Comparison of ENCODE assay signal across 23 cellular contexts in the genomic region with DNA sequence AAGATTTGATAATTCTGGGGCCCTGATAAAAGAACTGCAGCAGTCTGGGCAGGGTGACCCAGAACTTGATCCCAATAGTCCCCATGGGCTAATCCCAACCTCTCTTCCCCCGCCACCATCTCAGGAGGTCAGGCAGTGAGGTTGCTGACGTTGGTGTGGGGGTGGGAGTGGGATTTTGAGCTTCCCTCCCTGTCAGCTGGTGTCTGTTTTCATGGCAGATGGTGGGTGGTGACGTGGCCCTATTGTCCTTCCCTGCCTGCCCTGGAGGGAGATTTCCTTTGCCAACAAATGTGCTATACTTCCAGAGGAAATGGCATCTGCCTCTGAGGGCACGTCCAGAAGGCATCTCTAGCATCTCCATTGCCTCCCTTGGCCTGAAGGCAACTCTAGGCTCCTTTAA. TPM values are rescaled to one million over a fixed set of nuclear protein-coding genes. Genes with fewer than 3 reads are reported as not detected.
DNase-seq lines count a peak whose midpoint lies in the region; ATAC-seq and TF ChIP-seq lines count a peak whose summit lies in the region.
"Had no signal": no experiment of that assay in that cellular context is flagged by ENCODE, and none has a peak within 500 bp of the region (broad histone marks: within the 10 kb centered on the region; RNA-seq: fewer than 3 reads in every experiment).

No MANE protein-coding gene starts in this region.

- no peak overlapping the region for H3K9ac ChIP-seq in trophoblast cell (ENCODE audit: low read length)

- H3K4me1 Mint-ChIP-seq in T-helper 17 cell, result peaks cover 4% of the 10 kb centered on the region
- H3K4me1 Mint-ChIP-seq: natural killer cell had no signal

- H3K14ac ChIP-seq in trophoblast cell (ENCODE audit: low read length), result no peak overlapping the region

- H3K79me2 ChIP-seq in trophoblast cell (ENCODE audit: control insufficient read depth, insufficient read depth, low read length, poor library complexity), result no peaks in the 10 kb centered on the region

- H2AK5ac ChIP-seq in trophoblast cell (ENCODE audit: low read length), result no peak overlapping the region

- peak overlapping the region; percentile 97 for H3K27ac ChIP-seq in WERI-Rb-1
- H3K27ac ChIP-seq in trophoblast cell (ENCODE audit: low read depth, low read length), result no peak overlapping the region
- no peak overlapping the region for H3K27ac ChIP-seq in ovary
- H3K27ac ChIP-seq: A549, coronary artery, lower lobe of right lung, upper lobe of left lung had no signal

- ATAC-seq in T-helper 17 cell, result no peak
- ATAC-seq: A549, GM12878, GM23338, lower lobe of right lung, natural killer cell had no signal

- no peaks in the 10 kb centered on the region for H3K79me1 ChIP-seq in trophoblast cell (ENCODE audit: low read length)

- H3K4ac ChIP-seq in trophoblast cell (ENCODE audit: low read depth, low read length), result no peak overlapping the region

- H4K12ac ChIP-seq in trophoblast cell (ENCODE audit: low read depth, low read length), result no peak overlapping the region

- H2BK12ac ChIP-seq in trophoblast cell (ENCODE audit: low read length), result no peak overlapping the region

- WGBS in trophoblast cell (ENCODE audit: extremely low coverage, insufficient coverage, insufficient read length), result no CpG with 5 or more reads among the region's 4 CpGs
- WGBS in ovary, 3 donors, result 29 to 49% (median 29%) methylated on average over 4 of the region's 4 CpGs

- no peak overlapping the region for H4K91ac ChIP-seq in trophoblast cell (ENCODE audit: low read depth, low read length)

- DNase-seq in NCI-H2029 (lab: John Stamatoyannopoulos, UW), result peak; percentile 14
- DNase-seq in NCI-H2029 treated with DMSO at 0.1 percent for 48 hours (lab: John Stamatoyannopoulos, UW), result no peak
- peak; percentile 92 for DNase-seq in NCI-H2171 (lab: John Stamatoyannopoulos, UW)
- peak; percentile 98 for DNase-seq in WERI-Rb-1
- peak; percentile 4 to 21 for DNase-seq in trophoblast cell
- no peak for DNase-seq in NCI-H2081 treated with DMSO at 0.1 percent for 48 hours (lab: John Stamatoyannopoulos, UW)
- no peak for DNase-seq in T-helper 17 cell
- no peak for DNase-seq in ovary
- DNase-seq: activated CD4-positive, alpha-beta T cell treated with anti-CD3 and anti-CD28 coated beads, Interleukin-2, amount 10 ng/mL, durations not matched to agents 7 days and 5 days; activated naive CD4-positive, alpha-beta T cell treated with Interleukin-2 at 50 U/mL for 16 hours; activated T-cell treated with anti-CD3 and anti-CD28 coated beads for 4 hours; Karpas-422; lower lobe of right lung; natural killer cell; upper lobe of left lung had no signal

- no peak overlapping the region for H2BK120ac ChIP-seq in trophoblast cell (ENCODE audit: insufficient read depth, low read length, poor library complexity)

- H2AFZ ChIP-seq in trophoblast cell (ENCODE audit: insufficient read depth, low read length, poor library complexity), result no peak overlapping the region
- H2AFZ ChIP-seq: GM23338 had no signal

- no peak for TF ChIP-seq POLR2A in ovary (IDR thresholded peaks at IDR 0.05)

- no peak overlapping the region for H3K27ac Mint-ChIP-seq in T-helper 17 cell
- H3K27ac Mint-ChIP-seq: activated CD4-positive, alpha-beta T cell treated with anti-CD3 and anti-CD28 coated beads, Interleukin-2, amount 10 ng/mL, durations not matched to agents 7 days and 5 days; GM23338; natural killer cell; stimulated activated naive CD8-positive, alpha-beta T cell treated with anti-CD3 and anti-CD28 coated beads, Interleukin-15, Interleukin-2, amounts not matched to agents 100 ng/mL and 50 ng/mL, for 24 hours had no signal

- no peak overlapping the region for H3K4me2 ChIP-seq in trophoblast cell (ENCODE audit: low read length)
- H3K4me2 ChIP-seq: A549, GM23338 had no signal

- no peak for TF ChIP-seq CTCF in WERI-Rb-1 (IDR thresholded peaks at IDR 0.05; ENCODE audit: low read depth, low read length)
- no peak for TF ChIP-seq CTCF in ovary (IDR thresholded peaks at IDR 0.05)

- peaks cover 3% of the 10 kb centered on the region for H3K36me3 Mint-ChIP-seq in T-helper 17 cell (ENCODE audit: low read depth)
- H3K36me3 Mint-ChIP-seq: CD14-positive monocyte, natural killer cell had no signal

- no peaks in the 10 kb centered on the region for H3K4me1 ChIP-seq in trophoblast cell (ENCODE audit: control insufficient read depth in 1 of 2, insufficient read depth in 2 of 2, low read length in 2 of 2)
- H3K4me1 ChIP-seq in ovary (ENCODE audit: insufficient read depth), result no peaks in the 10 kb centered on the region
- H3K4me1 ChIP-seq: A549, lower lobe of right lung, upper lobe of left lung had no signal

- H3K4me3 ChIP-seq in WERI-Rb-1 (ENCODE audit: low read depth, low read length) (no peak overlapping the region), trophoblast cell (ENCODE audit: low read depth, low read length) (no peak overlapping the region), ovary (no peak overlapping the region)
- H3K4me3 ChIP-seq: A549, coronary artery, GM12878, GM23338, lower lobe of right lung, upper lobe of left lung had no signal

- H3K36me3 ChIP-seq in WERI-Rb-1 (no peaks in the 10 kb centered on the region), trophoblast cell (ENCODE audit: control insufficient read depth in 1 of 2, insufficient read depth in 2 of 2, low read length in 2 of 2) (no peaks in the 10 kb centered on the region), ovary (no peaks in the 10 kb centered on the region)
- H3K36me3 ChIP-seq: lower lobe of right lung, upper lobe of left lung had no signal

- H3K27me3 ChIP-seq in WERI-Rb-1 (ENCODE audit: insufficient read depth, low read depth, severe bottlenecking), result no peaks in the 10 kb centered on the region
- no peaks in the 10 kb centered on the region for H3K27me3 ChIP-seq in trophoblast cell (ENCODE audit: insufficient read depth, low read length)
- H3K27me3 ChIP-seq in ovary, result no peaks in the 10 kb centered on the region
- H3K27me3 ChIP-seq: upper lobe of left lung had no signal

- TF ChIP-seq EP300 in ovary (IDR thresholded peaks at IDR 0.05), result no peak

- H3K27me3 Mint-ChIP-seq in T-helper 17 cell, result peaks cover 40% of the 10 kb centered on the region

- H3K23ac ChIP-seq in trophoblast cell (ENCODE audit: low read length), result no peak overlapping the region

- H3K4me3 Mint-ChIP-seq in T-helper 17 cell, result no peak overlapping the region
- H3K4me3 Mint-ChIP-seq: activated CD4-positive, alpha-beta T cell treated with anti-CD3 and anti-CD28 coated beads, Interleukin-2, amount 10 ng/mL, durations not matched to agents 7 days and 5 days; CD14-positive monocyte; GM23338; natural killer cell; stimulated activated naive CD8-positive, alpha-beta T cell treated with anti-CD3 and anti-CD28 coated beads, Interleukin-15, Interleukin-2, amounts not matched to agents 100 ng/mL and 50 ng/mL, for 24 hours had no signal

- intact Hi-C loops in ovary (cut with DNase I), result no loop called here

- H4K8ac ChIP-seq in trophoblast cell (ENCODE audit: low read depth, low read length), result no peak overlapping the region

- no peaks in the 10 kb centered on the region for H3K9me3 ChIP-seq in WERI-Rb-1 (ENCODE audit: severe bottlenecking)
- H3K9me3 ChIP-seq in trophoblast cell (ENCODE audit: insufficient read depth, low read depth, low read length), result no peaks in the 10 kb centered on the region
- no peaks in the 10 kb centered on the region for H3K9me3 ChIP-seq in T-helper 17 cell (ENCODE audit: control insufficient read depth, low read length, poor library complexity, severe bottlenecking)
- H3K9me3 ChIP-seq in ovary, result no peaks in the 10 kb centered on the region
- H3K9me3 ChIP-seq: A549, lower lobe of right lung, upper lobe of left lung had no signal

- H3K18ac ChIP-seq in trophoblast cell (ENCODE audit: low read length), result no peak overlapping the region

- H2BK5ac ChIP-seq in trophoblast cell (ENCODE audit: low read depth, low read length, poor library complexity), result no peak overlapping the region

RNA-seq across cellular contexts. Expression of a gene that starts 37.7 kb away (rescaled TPM):
- not detected in 2 replicates for polyA plus RNA-seq in trophoblast cell (2013)
- not detected for total RNA-seq in T-helper 17 cell
- total RNA-seq in ovary, result not detected
- polyA plus RNA-seq in ovary, result not detected
- total RNA-seq: activated CD4-positive, alpha-beta T cell treated with anti-CD3 and anti-CD28 coated beads, Interleukin-2, amount 10 ng/mL, durations not matched to agents 7 days and 5 days; epithelial cell of proximal tubule; glomerular endothelial cell; GM12878; lower lobe of right lung; natural killer cell; upper lobe of left lung had no signal
- polyA plus RNA-seq: A549, CD14-positive monocyte had no signal

Comparison
In these comparisons a context has a peak if more than half of its experiments do, and no peak if none do; other contexts are left out.
1. DNase-seq: peak in NCI-H2029 (single experiment), NCI-H2171 (single experiment), WERI-Rb-1 (single experiment) and trophoblast cell (2 of 2); none in NCI-H2029 treated with DMSO at 0.1 percent for 48 hours (single experiment), NCI-H2081 treated with DMSO at 0.1 percent for 48 hours (single experiment), T-helper 17 cell (0 of 3) and ovary (0 of 5).